19 cellular contexts compared by ENCODE assay signal in genomic region chr7:84837405-84837804, GRCh38.
"Had no signal": no experiment of that assay in that cellular context is flagged by ENCODE, and none has a peak within 500 bp of the region (broad histone marks: within the 10 kb centered on the region; RNA-seq: fewer than 3 reads in every experiment).

No MANE protein-coding gene starts in this region.

- DNase-seq: activated CD4-positive, alpha-beta T cell treated with anti-CD3 and anti-CD28 coated beads for 36 hours; activated CD4-positive, alpha-beta T cell treated with anti-CD3 and anti-CD28 coated beads, Interleukin-2, amount 50 U/mL, for 48 hours; activated gamma-delta T cell treated with Interleukin-2 at 50 U/mL for 16 hours; amniotic stem cell; dorsolateral prefrontal cortex; hypothalamus; islet precursor cell; left colon; lower lobe of right lung; occipital lobe; posterior cingulate gyrus; stimulated activated CD4-positive, alpha-beta T cell treated with anti-CD3 and anti-CD28 coated beads, Interleukin-12 subunit alpha, Interleukin-12 subunit beta, amount 100 ng/mL, for 4 hours; stimulated activated CD4-positive, alpha-beta T cell treated with anti-CD3 and anti-CD28 coated beads, Interleukin-2, amount 100 ng/mL, for 24 hours; stimulated activated naive CD8-positive, alpha-beta T cell treated with anti-CD3 and anti-CD28 coated beads, Interleukin-15, Interleukin-2, amounts not matched to agents 100 U/mL and 50 U/mL, for 24 hours; substantia nigra; tibial artery; uterus had no signal

- H3K27ac ChIP-seq: cardiac muscle cell, dorsolateral prefrontal cortex, lower lobe of right lung, tibial artery, uterus had no signal

- H3K27me3 ChIP-seq: cardiac muscle cell, dorsolateral prefrontal cortex, tibial artery, uterus had no signal

- H3K4me1 ChIP-seq: lower lobe of right lung, tibial artery, uterus had no signal

- H3K9me3 ChIP-seq: lower lobe of right lung, tibial artery, uterus had no signal

- H3K36me3 ChIP-seq: cardiac muscle cell, lower lobe of right lung, tibial artery, uterus had no signal

- H3K4me3 ChIP-seq: cardiac muscle cell, dorsolateral prefrontal cortex, lower lobe of right lung, tibial artery, uterus had no signal

- ATAC-seq: activated CD4-positive, alpha-beta T cell treated with anti-CD3 and anti-CD28 coated beads for 36 hours; left colon; lower lobe of right lung; stimulated activated naive CD8-positive, alpha-beta T cell treated with anti-CD3 and anti-CD28 coated beads, Interleukin-15, Interleukin-2, amounts not matched to agents 100 U/mL and 50 U/mL, for 24 hours; WTC11 had no signal
